1 cellular context compared by ENCODE assay signal in genomic region chr6:26055670-26056582, GRCh38.
TF ChIP-seq lines count a peak whose summit lies in the region.

No MANE protein-coding gene starts in this region.

TF ChIP-seq in HepG2, 621 proteins besides CTCF, POLR2A, EP300 and RAD21 (continued from another document and continues in another):
- peak; percentile 43; the same call in 1 of the 2 replicates for TF ChIP-seq ZNF335 (CRISPR knock-in tag; IDR thresholded peaks at IDR 0.05)
- peak; percentile 95; the same call in 1 of the 2 replicates for TF ChIP-seq BATF2 (CRISPR knock-in tag; IDR thresholded peaks at IDR 0.05)
- peak; percentile 69 for TF ChIP-seq ISL2 (CRISPR knock-in tag; IDR thresholded peaks at IDR 0.05)
- no peak; the same call in none of the 2 replicates for TF ChIP-seq ZNF543 (CRISPR knock-in tag; IDR thresholded peaks at IDR 0.05)
- TF ChIP-seq NR0B2 (CRISPR knock-in tag; IDR thresholded peaks at IDR 0.05) = no peak
- peak; percentile 89; the same call in 1 of the 2 replicates for TF ChIP-seq ZSCAN12 (CRISPR knock-in tag; IDR thresholded peaks at IDR 0.05)
- peak; percentile 64; the same call in 1 of the 2 replicates for TF ChIP-seq KAT8 (CRISPR knock-in tag; IDR thresholded peaks at IDR 0.05)
- TF ChIP-seq MLX (CRISPR knock-in tag; IDR thresholded peaks at IDR 0.05) = 0 out of 2 replicates have a peak, but pooled peaks have one; percentile 37
- TF ChIP-seq SKIL (CRISPR knock-in tag; IDR thresholded peaks at IDR 0.05; ENCODE audit: borderline replicate concordance) = 0 out of 2 replicates have a peak, but pooled peaks have one; percentile 65
- peak; percentile 34; the same call in 1 of the 2 replicates for TF ChIP-seq TFDP1 (CRISPR knock-in tag; IDR thresholded peaks at IDR 0.05; ENCODE audit: borderline replicate concordance)
- TF ChIP-seq ZFP91 (CRISPR knock-in tag; IDR thresholded peaks at IDR 0.05; ENCODE audit: borderline replicate concordance) = peak; percentile 89
- peak; percentile 70; the same call in 1 of the 2 replicates for TF ChIP-seq SIN3B (IDR thresholded peaks at IDR 0.05; ENCODE audit: low read length)
- peak; percentile 65; the same call in 1 of the 2 replicates for TF ChIP-seq ZNF263 (CRISPR knock-in tag; IDR thresholded peaks at IDR 0.05)
- TF ChIP-seq ZNF674 (CRISPR knock-in tag; IDR thresholded peaks at IDR 0.05; ENCODE audit: low read depth) = no peak
- TF ChIP-seq DDIT3 (CRISPR knock-in tag; IDR thresholded peaks at IDR 0.05) = no peak
- peak; percentile 90 for TF ChIP-seq DR1 (CRISPR knock-in tag; IDR thresholded peaks at IDR 0.05)
- no peak for TF ChIP-seq RFX3 (CRISPR knock-in tag; IDR thresholded peaks at IDR 0.05)
- TF ChIP-seq AHDC1 (CRISPR knock-in tag; IDR thresholded peaks at IDR 0.05; ENCODE audit: borderline replicate concordance) = no peak
- peak; percentile 90 for TF ChIP-seq ZBTB20 (CRISPR knock-in tag; IDR thresholded peaks at IDR 0.05; ENCODE audit: borderline replicate concordance, low read depth)
- peak; percentile 95 for TF ChIP-seq NRL (CRISPR knock-in tag; IDR thresholded peaks at IDR 0.05; ENCODE audit: borderline replicate concordance)
- TF ChIP-seq RNF219 (CRISPR knock-in tag; IDR thresholded peaks at IDR 0.05) = no peak
- peak; percentile 94; the same call in 1 of the 2 replicates for TF ChIP-seq REL (CRISPR knock-in tag; conservative IDR thresholded peaks at IDR 0.05)
- no peak for TF ChIP-seq NR2C2 (CRISPR knock-in tag; IDR thresholded peaks at IDR 0.05; ENCODE audit: borderline replicate concordance)
- 0 out of 2 replicates have a peak, but pooled peaks have one; percentile 23 for TF ChIP-seq PBX3 (CRISPR knock-in tag; IDR thresholded peaks at IDR 0.05; ENCODE audit: borderline replicate concordance)
- no peak; the same call in 1 of the 2 replicates for TF ChIP-seq ZFP90 (CRISPR knock-in tag; IDR thresholded peaks at IDR 0.05; ENCODE audit: borderline replicate concordance)
- no peak for TF ChIP-seq ZKSCAN5 (CRISPR knock-in tag; IDR thresholded peaks at IDR 0.05)
- TF ChIP-seq MBNL3 (CRISPR knock-in tag; conservative IDR thresholded peaks at IDR 0.05) = no peak
- peak; percentile 58; the same call in 1 of the 2 replicates for TF ChIP-seq ZNF180 (CRISPR knock-in tag; IDR thresholded peaks at IDR 0.05; ENCODE audit: borderline replicate concordance, low read depth)
- no peak; the same call in none of the 2 replicates for TF ChIP-seq SP2 (CRISPR knock-in tag; IDR thresholded peaks at IDR 0.05)
- TF ChIP-seq ZNF124 (CRISPR knock-in tag; IDR thresholded peaks at IDR 0.05) = peak; percentile 93; the same call in 1 of the 2 replicates
- no peak; the same call in 1 of the 2 replicates for TF ChIP-seq ZNF800 (CRISPR knock-in tag; IDR thresholded peaks at IDR 0.05)
- no peak for TF ChIP-seq SP5 (CRISPR knock-in tag; IDR thresholded peaks at IDR 0.05; ENCODE audit: borderline replicate concordance, low read depth)
- peak; percentile 50; the same call in 1 of the 2 replicates for TF ChIP-seq DMAP1 (CRISPR knock-in tag; IDR thresholded peaks at IDR 0.05)
- peak; percentile 42; the same call in 1 of the 2 replicates for TF ChIP-seq ZNF280D (CRISPR knock-in tag; IDR thresholded peaks at IDR 0.05)
